1 cellular context compared by ENCODE assay signal in genomic region chr15:67212655-67213054, GRCh38.
TF ChIP-seq lines count a peak whose summit lies in the region.

No MANE protein-coding gene starts in this region.

TF ChIP-seq in IMR-90, 13 proteins besides CTCF, POLR2A, EP300 and RAD21 (continued from another document):
- no peak for TF ChIP-seq NFE2L2 (IDR thresholded peaks at IDR 0.05; ENCODE audit: low read depth, low read length)
